Comparison of ENCODE assay signal across 1 cellular context in genomic region chr10:22708772-22709171, GRCh38.
TF ChIP-seq lines count a peak whose summit lies in the region.

No MANE protein-coding gene starts in this region.

TF ChIP-seq in HepG2, 621 proteins besides CTCF, POLR2A, EP300 and RAD21:
- TF ChIP-seq MBNL3 (CRISPR knock-in tag; conservative IDR thresholded peaks at IDR 0.05) = no peak
- 0 out of 2 replicates have a peak, but pooled peaks have one; percentile 11 for TF ChIP-seq ZNF121 (CRISPR knock-in tag; IDR thresholded peaks at IDR 0.05)
